In genomic region chr12:10190558-10191388, GRCh38 we compare ENCODE assay signal across 7 cellular contexts. TPM values are rescaled to one million over a fixed set of nuclear protein-coding genes. Genes with fewer than 3 reads are reported as not detected.
DNase-seq lines count a peak whose midpoint lies in the region; ATAC-seq and TF ChIP-seq lines count a peak whose summit lies in the region.

No MANE protein-coding gene starts in this region.

- no peaks in the 10 kb centered on the region for H3K9me2 ChIP-seq in SU-DHL-6 (replicated peaks; ENCODE audit: insufficient read depth, low read length)

- H4K20me1 ChIP-seq in KMS-11 (ENCODE audit: insufficient read depth), result no peaks in the 10 kb centered on the region
- no peaks in the 10 kb centered on the region for H4K20me1 ChIP-seq in SU-DHL-6 (ENCODE audit: low read depth, low read length)
- H4K20me1 ChIP-seq in smooth muscle cell (ENCODE audit: low read depth), result no peaks in the 10 kb centered on the region

- 46% methylated on average over 13 of the region's 13 CpGs for WGBS in smooth muscle cell (ENCODE audit: low lambda C conversion rate)

- ATAC-seq in GM21529 (IDR thresholded peaks at IDR 0.05; ENCODE audit: unreplicated experiment), result peak; percentile 82

- no peaks in the 10 kb centered on the region for H3K36me3 ChIP-seq in KMS-11 (ENCODE audit: insufficient read depth)
- no peaks in the 10 kb centered on the region for H3K36me3 ChIP-seq in SU-DHL-6 (ENCODE audit: low read length)
- no peaks in the 10 kb centered on the region for H3K36me3 ChIP-seq in ascending aorta
- H3K36me3 ChIP-seq in smooth muscle cell (ENCODE audit: low read depth), result no peaks in the 10 kb centered on the region

- no peaks in the 10 kb centered on the region for H3K9me3 ChIP-seq in SU-DHL-6 (ENCODE audit: insufficient read depth, low read length)
- no peaks in the 10 kb centered on the region for H3K9me3 ChIP-seq in ascending aorta
- H3K9me3 ChIP-seq in smooth muscle cell (replicated peaks; ENCODE audit: low read depth), result no peaks in the 10 kb centered on the region

- intact Hi-C loops in ascending aorta (cut with DNase I), result loop anchor here (1.0 kb wide), 1 partner anchor 37 kb away; no protein-coding TSS in a partner anchor

- H3K9ac ChIP-seq in KMS-11 (no peak overlapping the region), SU-DHL-6 (ENCODE audit: low read length) (no peak overlapping the region), smooth muscle cell (ENCODE audit: low read depth) (no peak overlapping the region)

- peak; percentile 79 for DNase-seq in GM03348 (ENCODE audit: low spot score)
- peak in 1 of 2 donors; percentile 78 for DNase-seq in ascending aorta (ENCODE audit: low spot score in 2 of 2)
- peak; percentile 83 for DNase-seq in hepatic stellate cell (ENCODE audit: low spot score)
- no peak for DNase-seq in smooth muscle cell (lab: John Stamatoyannopoulos, UW; ENCODE audit: unreplicated experiment)

- H3F3A ChIP-seq in SU-DHL-6 (ENCODE audit: insufficient read depth) (no peaks in the 10 kb centered on the region), smooth muscle cell (ENCODE audit: low read depth) (peaks cover 7% of the 10 kb centered on the region)

- no peaks in the 10 kb centered on the region for H3K27me3 ChIP-seq in KMS-11 (ENCODE audit: insufficient read depth, low read depth)
- no peaks in the 10 kb centered on the region for H3K27me3 ChIP-seq in SU-DHL-6 (ENCODE audit: low read length)
- H3K27me3 ChIP-seq in ascending aorta, result no peaks in the 10 kb centered on the region
- no peaks in the 10 kb centered on the region for H3K27me3 ChIP-seq in smooth muscle cell (ENCODE audit: low read depth)

- H3K4me3 ChIP-seq in KMS-11 (IDR thresholded peaks at IDR 0.05; ENCODE audit: insufficient read depth, low read depth, low read length) (no peak overlapping the region), SU-DHL-6 (ENCODE audit: insufficient read depth, low read length, poor library complexity, severe bottlenecking) (no peak overlapping the region), ascending aorta (no peak overlapping the region), smooth muscle cell (no peak overlapping the region)

- TF ChIP-seq CTCF in KMS-11 (conservative IDR thresholded peaks at IDR 0.05; ENCODE audit: low read depth, low read length) (peak; percentile 69), SU-DHL-6 (IDR thresholded peaks at IDR 0.05; ENCODE audit: insufficient read depth, low read length, poor library complexity, severe bottlenecking) (peak; percentile 34), ascending aorta (IDR thresholded peaks at IDR 0.05) (peak; percentile 34 to 71 (median 64)), smooth muscle cell (IDR thresholded peaks at IDR 0.05; ENCODE audit: borderline replicate concordance, insufficient read depth, poor library complexity, severe bottlenecking) (peak; percentile 57)

- no peaks in the 10 kb centered on the region for H3K79me2 ChIP-seq in KMS-11 (ENCODE audit: insufficient read depth, low read depth)
- H3K79me2 ChIP-seq in SU-DHL-6 (ENCODE audit: insufficient read depth, low read length), result no peaks in the 10 kb centered on the region
- no peaks in the 10 kb centered on the region for H3K79me2 ChIP-seq in smooth muscle cell (ENCODE audit: low read depth)

- H3K27ac ChIP-seq in KMS-11, result no peak overlapping the region
- no peak overlapping the region for H3K27ac ChIP-seq in SU-DHL-6 (ENCODE audit: low read depth, low read length)
- H3K27ac ChIP-seq in ascending aorta, result no peak overlapping the region
- peak overlapping the region; percentile 55 for H3K27ac ChIP-seq in smooth muscle cell (ENCODE audit: low read depth)

- H3K4me2 ChIP-seq in KMS-11, result 0 out of 2 replicates have a peak overlapping the region, but pooled peaks have one; percentile 17
- no peak overlapping the region for H3K4me2 ChIP-seq in SU-DHL-6 (ENCODE audit: low read depth, low read length, poor library complexity, severe bottlenecking)
- no peak overlapping the region for H3K4me2 ChIP-seq in smooth muscle cell

- peak overlapping the region; percentile 18; the same call in 1 of the 2 replicates for H2AFZ ChIP-seq in KMS-11 (ENCODE audit: low read depth)
- no peak overlapping the region for H2AFZ ChIP-seq in SU-DHL-6 (ENCODE audit: low read depth, low read length, severe bottlenecking)
- H2AFZ ChIP-seq in smooth muscle cell (ENCODE audit: low read depth), result no peak overlapping the region

- H3K4me1 ChIP-seq in KMS-11 (ENCODE audit: low read depth, poor library complexity, severe bottlenecking) (no peaks in the 10 kb centered on the region), ascending aorta (no peaks in the 10 kb centered on the region), smooth muscle cell (ENCODE audit: low read depth) (peaks cover 2% of the 10 kb centered on the region)

RNA-seq across cellular contexts. Expression of gene TMEM52B, which starts 11.9 kb away (rescaled TPM):
- total RNA-seq in ascending aorta (not detected), smooth muscle cell (1.6 and 2.0 TPM in 2 replicates)
- 0.77 and 4.5 TPM in 2 replicates for polyA plus RNA-seq in smooth muscle cell

RNA-seq across cellular contexts. Expression of gene OLR1, which starts 18.8 kb away (rescaled TPM):
- total RNA-seq in ascending aorta, result 2.1 TPM
- total RNA-seq in smooth muscle cell, result 7.4 and 14.5 TPM in 2 replicates
- polyA plus RNA-seq in smooth muscle cell, result 5.4 and 6.7 TPM in 2 replicates

RNA-seq across cellular contexts. Expression of gene GABARAPL1, which starts 21.9 kb away (rescaled TPM):
- total RNA-seq in ascending aorta, result 239 TPM
- 83.4 and 101 TPM in 2 replicates for total RNA-seq in smooth muscle cell
- polyA plus RNA-seq in smooth muscle cell, result 87.3 and 90.0 TPM in 2 replicates
